In genomic region chr12:52004042-52004648, GRCh38 we compare ENCODE assay signal across 8 cellular contexts. TPM values are rescaled to one million over a fixed set of nuclear protein-coding genes. Genes with fewer than 3 reads are reported as not detected.
A peak's percentile ranks its signal among the peaks of the same experiment; 100 is the strongest.
DNase-seq lines count a peak whose midpoint lies in the region; ATAC-seq and TF ChIP-seq lines count a peak whose summit lies in the region.

No MANE protein-coding gene starts in this region.

- TSS peak; percentile 6 for BruUV-seq in Caco-2 (replicated peaks; lab: Mats Ljungman, UMichigan)

- no peaks in the 10 kb centered on the region for H3K4me1 Mint-ChIP-seq in Caco-2 (ENCODE audit: low read depth, unreplicated experiment)

- intact Hi-C loops in Caco-2 (cut with micrococcal nuclease; ENCODE audit: unreplicated experiment) = loop anchor here (1.0 kb wide), 1 partner anchor 16 kb away; no protein-coding TSS in a partner anchor

- DNase-seq in Caco-2 (peak; percentile 70 to 78), HuH-7 (ENCODE audit: low spot score) (peak; percentile 74), SK-MEL-5 (ENCODE audit: low read depth, low spot score) (peak; percentile 83), putamen (ENCODE audit: low spot score) (peak; percentile 81), NCI-H1930 (lab: John Stamatoyannopoulos, UW) (no peak)

- H3K4me1 ChIP-seq in Caco-2 (no peaks in the 10 kb centered on the region), gastroesophageal sphincter (peaks cover 0 to 51% (median 0%) of the 10 kb centered on the region in 3 donors)

- TF ChIP-seq CTCF in Caco-2 (IDR thresholded peaks at IDR 0.05; ENCODE audit: insufficient read depth in 1 of 2, low read depth in 1 of 2, low read length in 1 of 2, severe bottlenecking in 1 of 2, unreplicated experiment in 1 of 2) = peak; percentile 86 to 87
- TF ChIP-seq CTCF in gastroesophageal sphincter (IDR thresholded peaks at IDR 0.05) = peak in 3 of 4 experiments; percentile 76 to 82 (median 81)

- no peak for TF ChIP-seq POLR2A in gastroesophageal sphincter (IDR thresholded peaks at IDR 0.05)

- H3K27ac ChIP-seq in gastroesophageal sphincter = peak overlapping the region in 1 of 4 donors; percentile 10

- no peak overlapping the region for H3K4me3 ChIP-seq in Caco-2 (ENCODE audit: low read depth, low read length)
- H3K4me3 ChIP-seq in gastroesophageal sphincter = no peak overlapping the region

- peak; percentile 23 for ATAC-seq in gastroesophageal sphincter
- ATAC-seq in HG03025 (IDR thresholded peaks at IDR 0.05; ENCODE audit: low FRiP score, unreplicated experiment) = no peak
- ATAC-seq in GM18520 (IDR thresholded peaks at IDR 0.05; ENCODE audit: unreplicated experiment) = no peak

- H3K36me3 Mint-ChIP-seq in Caco-2 (ENCODE audit: insufficient read depth, unreplicated experiment) = peaks cover 49% of the 10 kb centered on the region

- CTCF ChIA-PET in Caco-2 (lab: Charles Lee) = interaction anchor here (0.6 to 3.1 kb wide), 16 partner anchors 11 to 143 kb away, joined by 3 to 69 read pairs (median 7); partner anchors contain the start of genes ATG101 and NR4A1

- WGBS in gastroesophageal sphincter (ENCODE audit: low coverage in 1 of 2), 2 donors = 43% methylated on average over 2 of the region's 5 CpGs; no CpG with 5 or more reads in 1 of the 2 donors

- no peak overlapping the region for H3K27ac Mint-ChIP-seq in Caco-2 (ENCODE audit: unreplicated experiment)

- no peaks in the 10 kb centered on the region for H3K9me3 ChIP-seq in Caco-2
- H3K9me3 ChIP-seq in gastroesophageal sphincter = no peaks in the 10 kb centered on the region

- in situ Hi-C loops in SK-MEL-5 (cut with HindIII; ENCODE audit: low pct_unique_long_range_greater_than_20kb, low sequenced_read_pairs) = no loop called here

- no peaks in the 10 kb centered on the region for H3K9me3 Mint-ChIP-seq in Caco-2 (ENCODE audit: unreplicated experiment)

- H3K27me3 ChIP-seq in Caco-2 (replicated peaks; ENCODE audit: control insufficient read depth, insufficient read depth, low read length) = no peaks in the 10 kb centered on the region
- peaks cover 31% of the 10 kb centered on the region for H3K27me3 ChIP-seq in gastroesophageal sphincter

- H3K27me3 Mint-ChIP-seq in Caco-2 (ENCODE audit: insufficient read depth, unreplicated experiment) = no peaks in the 10 kb centered on the region

- H3K36me3 ChIP-seq in Caco-2 (ENCODE audit: control insufficient read depth, insufficient read depth, low read length) (no peaks in the 10 kb centered on the region), gastroesophageal sphincter (peaks cover 0 to 3% of the 10 kb centered on the region in 2 donors)

- POLR2A ChIA-PET in Caco-2 (lab: Charles Lee) = interaction anchor here (0.5 to 0.6 kb wide), 2 partner anchors 16 to 47 kb away, joined by 3 to 4 read pairs; partner anchors contain the start of gene NR4A1

- no peak for TF ChIP-seq EP300 in gastroesophageal sphincter (IDR thresholded peaks at IDR 0.05)

- H3K4me3 Mint-ChIP-seq in Caco-2 (ENCODE audit: unreplicated experiment) = no peak overlapping the region

RNA-seq across cellular contexts. Expression of gene TAMALIN, which starts 2.6 kb away (rescaled TPM):
- total RNA-seq in Caco-2 (2022) (3.7 and 4.1 TPM in 2 replicates), gastroesophageal sphincter (10 to 100 TPM; 11.8 to 18.0 (median 16.1) TPM)
- 25.5 and 26.7 TPM in 2 replicates for total RNA-seq in SK-MEL-5 (2014; rRNA removed; shearing (Covaris generic))
- 16.7 and 18.1 TPM in 2 replicates for polyA plus RNA-seq in SK-MEL-5 (2015; cell fraction: cytosol; rRNA removed)
- polyA plus RNA-seq in SK-MEL-5 (2015; cell fraction: nucleus; rRNA removed) = 22.3 and 27.8 TPM in 2 replicates

RNA-seq across cellular contexts. Expression of gene NR4A1, which starts 47.1 kb away (rescaled TPM):
- total RNA-seq in Caco-2 (2022) = 37.9 and 41.8 TPM in 2 replicates
- 33.5 and 35.4 TPM in 2 replicates for total RNA-seq in SK-MEL-5 (2014; rRNA removed; shearing (Covaris generic))
- polyA plus RNA-seq in SK-MEL-5 (2015; cell fraction: cytosol; rRNA removed) = 172 and 190 TPM in 2 replicates
- 199 and 239 TPM in 2 replicates for polyA plus RNA-seq in SK-MEL-5 (2015; cell fraction: nucleus; rRNA removed)
- 10 to 100 TPM; 29.9 to 67.2 (median 35.2) TPM for total RNA-seq in gastroesophageal sphincter

RNA-seq across cellular contexts. Expression of gene ACVR1B, which starts 52.6 kb away (rescaled TPM):
- total RNA-seq in Caco-2 (2022) = 92.7 and 112 TPM in 2 replicates
- total RNA-seq in SK-MEL-5 (2014; rRNA removed; shearing (Covaris generic)) = 6.3 and 6.4 TPM in 2 replicates
- 16.3 and 22.0 TPM in 2 replicates for polyA plus RNA-seq in SK-MEL-5 (2015; cell fraction: cytosol; rRNA removed)
- 5.7 and 6.5 TPM in 2 replicates for polyA plus RNA-seq in SK-MEL-5 (2015; cell fraction: nucleus; rRNA removed)
- 10 to 100 TPM in 2 of 4 donors, 1 to 10 TPM in 2; 6.5 to 17.9 (median 10.5) TPM for total RNA-seq in gastroesophageal sphincter

Comparison
In these comparisons a context has a peak if more than half of its experiments do, and no peak if none do; other contexts are left out.
1. DNase-seq: peak in Caco-2 (2 of 2), HuH-7 (single experiment), SK-MEL-5 (single experiment) and putamen (single experiment); none in NCI-H1930 (0 of 2).